Comparison of ENCODE assay signal across 1 cellular context in genomic region chr19:10085641-10086031, GRCh38.
TF ChIP-seq lines count a peak whose summit lies in the region.

No MANE protein-coding gene starts in this region.

TF ChIP-seq in HEK293, 187 proteins besides CTCF, POLR2A, EP300 and RAD21 (continued from another document):
- TF ChIP-seq AEBP2 (tag by site-specific recombination; IDR thresholded peaks at IDR 0.05; ENCODE audit: borderline replicate concordance) (no peak), ZNF530 (tag by site-specific recombination; IDR thresholded peaks at IDR 0.05; ENCODE audit: low read depth) (no peak), ZNF513 (tag by site-specific recombination; IDR thresholded peaks at IDR 0.05) (no peak), ZNF560 (tag by site-specific recombination; IDR thresholded peaks at IDR 0.05; ENCODE audit: borderline replicate concordance) (no peak), ZNF777 (tag by site-specific recombination; IDR thresholded peaks at IDR 0.05; ENCODE audit: borderline replicate concordance) (no peak), ZSCAN16 (tag by site-specific recombination; IDR thresholded peaks at IDR 0.05) (no peak), TSHZ1 (tag by site-specific recombination; IDR thresholded peaks at IDR 0.05; ENCODE audit: borderline replicate concordance) (no peak), ZNF223 (tag by site-specific recombination; IDR thresholded peaks at IDR 0.05) (no peak), ZNF211 (tag by site-specific recombination; IDR thresholded peaks at IDR 0.05; ENCODE audit: low read depth) (no peak), GLIS1 (tag by site-specific recombination; IDR thresholded peaks at IDR 0.05) (no peak), ZSCAN4 (tag by site-specific recombination; IDR thresholded peaks at IDR 0.05) (no peak), ZNF324 (tag by site-specific recombination; IDR thresholded peaks at IDR 0.05) (no peak), ZNF350 (tag by site-specific recombination; IDR thresholded peaks at IDR 0.05) (no peak), ZNF561 (tag by site-specific recombination; IDR thresholded peaks at IDR 0.05; ENCODE audit: borderline replicate concordance) (no peak), SP2 (tag by site-specific recombination; IDR thresholded peaks at IDR 0.05) (no peak), PRDM6 (tag by site-specific recombination; IDR thresholded peaks at IDR 0.05) (no peak), ZNF354C (tag by site-specific recombination; IDR thresholded peaks at IDR 0.05; ENCODE audit: borderline replicate concordance, low read depth) (no peak), ZNF776 (tag by site-specific recombination; IDR thresholded peaks at IDR 0.05; ENCODE audit: borderline replicate concordance) (no peak), ZBTB7A (tag by site-specific recombination; IDR thresholded peaks at IDR 0.05; ENCODE audit: low read depth) (no peak), REPIN1 (tag by site-specific recombination; IDR thresholded peaks at IDR 0.05; ENCODE audit: low read depth) (peak; percentile 43; the same call in 1 of the 2 replicates), ZNF10 (tag by site-specific recombination; IDR thresholded peaks at IDR 0.05) (no peak), ZNF302 (tag by site-specific recombination; IDR thresholded peaks at IDR 0.05; ENCODE audit: low read depth) (no peak), ZSCAN23 (tag by site-specific recombination; IDR thresholded peaks at IDR 0.05) (no peak), ZNF549 (tag by site-specific recombination; IDR thresholded peaks at IDR 0.05) (no peak), SCRT1 (tag by site-specific recombination; IDR thresholded peaks at IDR 0.05; ENCODE audit: borderline replicate concordance) (no peak), ZNF23 (tag by site-specific recombination; IDR thresholded peaks at IDR 0.05; ENCODE audit: borderline replicate concordance) (no peak), ZFP41 (tag by site-specific recombination; IDR thresholded peaks at IDR 0.05; ENCODE audit: borderline replicate concordance) (no peak), ZNF658 (tag by site-specific recombination; IDR thresholded peaks at IDR 0.05) (no peak), KLF1 (tag by site-specific recombination; IDR thresholded peaks at IDR 0.05) (0 out of 2 replicates have a peak, but pooled peaks have one; percentile 2), ZNF239 (tag by site-specific recombination; IDR thresholded peaks at IDR 0.05) (no peak), KLF8 (tag by site-specific recombination; IDR thresholded peaks at IDR 0.05) (no peak), ZNF214 (tag by site-specific recombination; IDR thresholded peaks at IDR 0.05; ENCODE audit: borderline replicate concordance) (no peak), ZNF558 (tag by site-specific recombination; IDR thresholded peaks at IDR 0.05) (no peak), ZNF701 (tag by site-specific recombination; IDR thresholded peaks at IDR 0.05) (no peak), ZNF792 (tag by site-specific recombination; IDR thresholded peaks at IDR 0.05) (no peak)
